In the genomic region with DNA sequence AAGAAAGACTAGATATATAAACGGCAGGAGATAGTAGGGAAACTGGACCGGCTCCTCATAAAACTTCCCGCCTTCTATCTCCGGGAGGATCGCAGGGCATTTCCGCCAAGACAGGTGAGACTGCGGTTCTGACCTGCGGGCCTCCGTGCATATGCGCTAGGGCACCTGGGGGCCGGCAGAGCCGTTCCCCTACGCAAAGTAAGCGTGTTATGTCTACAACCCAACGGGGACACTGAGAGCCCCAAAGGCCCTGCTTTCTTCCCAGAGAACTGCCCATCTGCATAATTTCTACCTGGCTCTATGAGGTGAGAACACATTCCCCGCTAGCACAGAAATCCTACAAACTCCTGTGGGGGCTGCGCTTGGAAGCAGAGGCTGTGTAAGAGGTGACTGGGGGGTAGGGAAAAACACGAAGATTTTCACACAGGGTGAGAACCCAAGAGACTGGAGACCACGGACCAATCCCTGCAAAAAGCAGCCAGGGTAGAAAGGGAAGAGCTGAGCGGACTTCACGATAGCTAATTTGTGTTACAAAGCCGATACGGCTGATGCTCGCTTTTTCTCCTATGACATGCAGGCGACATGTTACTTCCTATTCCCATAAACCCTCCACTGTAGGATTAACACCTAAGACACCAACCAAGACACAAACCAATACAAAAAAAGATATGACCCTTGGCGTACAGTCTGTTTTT, we compare ENCODE assay signal across 8 cellular contexts. TPM values are rescaled to one million over a fixed set of nuclear protein-coding genes. Genes with fewer than 3 reads are reported as not detected.
DNase-seq lines count a peak whose midpoint lies in the region; ATAC-seq and TF ChIP-seq lines count a peak whose summit lies in the region.
"Not testable (repeated sequence)": the region's sequence is repeated elsewhere in the genome, so short reads cannot be mapped to it uniquely, and the experiment has no call there.

No MANE protein-coding gene starts in this region.

- H3K4me2 ChIP-seq in GM23338 = peak overlapping the region; percentile 79
- H3K4me2 ChIP-seq in OCI-LY1 (ENCODE audit: low read length) = peak overlapping the region; percentile 29; the same call in 1 of the 2 replicates

- not testable (repeated sequence) for H3K4me3 Mint-ChIP-seq in GM23338

- H3K9me2 ChIP-seq in GM23338 (ENCODE audit: insufficient read depth); OCI-LY1 (ENCODE audit: low read depth, low read length): not testable (repeated sequence)

- ATAC-seq in GM23338 = peak; percentile 99
- ATAC-seq in stimulated activated naive CD8-positive, alpha-beta T cell treated with anti-CD3 and anti-CD28 coated beads, Interleukin-15, Interleukin-2, amounts not matched to agents 100 U/mL and 50 U/mL, for 24 hours = peak; percentile 99

- peak; percentile 97 for DNase-seq in ELF-1 (ENCODE audit: low read depth, low spot score)
- DNase-seq in GM23338 (ENCODE audit: low spot score) = peak; percentile 70
- DNase-seq in KG1 (lab: John Stamatoyannopoulos, UW) = peak; percentile 76
- peak; percentile 40 for DNase-seq in activated CD8-positive, alpha-beta memory T cell treated with anti-CD3 and anti-CD28 coated beads, Interleukin-2, amount 50 U/mL, for 4 hours
- peak; percentile 87 to 93 for DNase-seq in erythroblast (lab: John Stamatoyannopoulos, UW)
- peak; percentile 95 for DNase-seq in myocyte (ENCODE audit: low read depth)
- DNase-seq in stimulated activated naive CD8-positive, alpha-beta T cell treated with anti-CD3 and anti-CD28 coated beads, Interleukin-15, Interleukin-2, amounts not matched to agents 100 U/mL and 50 U/mL, for 24 hours = peak; percentile 60

- not testable (repeated sequence) for H3K27ac ChIP-seq in GM23338 (ENCODE audit: low read depth)
- H3K27ac ChIP-seq in OCI-LY1 (ENCODE audit: low read depth, low read length, poor library complexity, severe bottlenecking) = peak overlapping the region; percentile 49

- H3K36me3 ChIP-seq in GM23338 (ENCODE audit: insufficient read depth); OCI-LY1 (ENCODE audit: insufficient read depth, low read length): not testable (repeated sequence)

- H3K36me3 Mint-ChIP-seq in GM23338 (ENCODE audit: low read depth) = not testable (repeated sequence)

- peak; percentile 89 for TF ChIP-seq POLR2A in erythroblast (IDR thresholded peaks at IDR 0.05; ENCODE audit: low read length)

- not testable (repeated sequence) for H3K9me3 ChIP-seq in OCI-LY1 (ENCODE audit: low read length)

- not testable (repeated sequence) for H3K27me3 Mint-ChIP-seq in GM23338 (ENCODE audit: insufficient read depth, low read depth, poor library complexity)

- not testable (repeated sequence) for H3F3A ChIP-seq in GM23338 (replicated peaks; ENCODE audit: low read depth); OCI-LY1 (ENCODE audit: insufficient read depth, low read length)

- not testable (repeated sequence) for H3K9me3 Mint-ChIP-seq in GM23338

- H3K79me2 ChIP-seq in GM23338 (replicated peaks; ENCODE audit: insufficient read depth); OCI-LY1 (ENCODE audit: insufficient read depth, low read length): not testable (repeated sequence)

- H4K20me1 ChIP-seq in GM23338 (replicated peaks; ENCODE audit: insufficient read depth); OCI-LY1 (ENCODE audit: insufficient read depth, low read length): not testable (repeated sequence)

- not testable (repeated sequence) for H3K27ac Mint-ChIP-seq in GM23338

- peak overlapping the region; percentile 59 for H3K4me3 ChIP-seq in GM23338
- not testable (repeated sequence) for H3K4me3 ChIP-seq in OCI-LY1 (ENCODE audit: low read depth, low read length, poor library complexity, severe bottlenecking)

- not testable (repeated sequence) for H3K4me1 Mint-ChIP-seq in GM23338

- not testable (repeated sequence) for H3K4me1 ChIP-seq in GM23338 (ENCODE audit: insufficient read depth); OCI-LY1 (ENCODE audit: insufficient read depth, low read length, severe bottlenecking)

- H3K27me3 ChIP-seq in GM23338 (ENCODE audit: insufficient read depth); OCI-LY1 (ENCODE audit: insufficient read depth, low read length): not testable (repeated sequence)

- not testable (repeated sequence) for H3K9ac ChIP-seq in OCI-LY1 (ENCODE audit: low read length)

- not testable (repeated sequence) for TF ChIP-seq CTCF in GM23338 (conservative IDR thresholded peaks at IDR 0.05; ENCODE audit: low read depth in 2 of 2); OCI-LY1 (IDR thresholded peaks at IDR 0.05; ENCODE audit: low read length)

- H2AFZ ChIP-seq in GM23338; OCI-LY1 (ENCODE audit: low read length): not testable (repeated sequence)

TF ChIP-seq in GM23338, 12 proteins besides CTCF, POLR2A, EP300 and RAD21:
- peak; percentile 91 for TF ChIP-seq POLR2AphosphoS5 (IDR thresholded peaks at IDR 0.05; ENCODE audit: low read depth)

RNA-seq across cellular contexts. Expression of gene RNU1-1, which starts 0.5 kb away (rescaled TPM):
- under 0.01 TPM in 1 of 2 replicates, not detected in the other for total RNA-seq in GM23338 (2014; rRNA removed; shearing (Covaris generic))
- not detected in 2 replicates for polyA plus RNA-seq in GM23338 (2016; fragmentation: Nextera tagmentation; extraction: Ambion mirVana)
- total RNA-seq in myocyte = not detected in 2 replicates
- polyA plus RNA-seq in myocyte (2012) = 10.5 TPM

Comparison
In these comparisons a context has a peak if more than half of its experiments do, and no peak if none do; other contexts are left out.
1. DNase-seq: peak in every context shown above with its lines; median percentile 97 in ELF-1; 95 in myocyte; 90 in erythroblast; 76 in KG1; 70 in GM23338; 60 in stimulated activated naive CD8-positive, alpha-beta T cell treated with anti-CD3 and anti-CD28 coated beads, Interleukin-15, Interleukin-2, amounts not matched to agents 100 U/mL and 50 U/mL, for 24 hours; 40 in activated CD8-positive, alpha-beta memory T cell treated with anti-CD3 and anti-CD28 coated beads, Interleukin-2, amount 50 U/mL, for 4 hours.